In genomic region chr5:88235346-88235745, GRCh38 we compare ENCODE assay signal across 21 cellular contexts.
"Had no signal": no experiment of that assay in that cellular context is flagged by ENCODE, and none has a peak within 500 bp of the region (broad histone marks: within the 10 kb centered on the region; RNA-seq: fewer than 3 reads in every experiment).

No MANE protein-coding gene starts in this region.

- H3K9me3 Mint-ChIP-seq: activated CD8-positive, alpha-beta T cell treated with anti-CD3 and anti-CD28 coated beads for 36 hours; activated naive CD4-positive, alpha-beta T cell treated with anti-CD3 and anti-CD28 coated beads, Interleukin-2, amount 10 ng/mL, durations not matched to agents 7 days and 5 days; activated naive CD8-positive, alpha-beta T cell treated with anti-CD3 and anti-CD28 coated beads for 36 hours; activated T-cell treated with anti-CD3 and anti-CD28 coated beads, Interleukin-2, amount 50 U/mL, for 72 hours; activated T-helper 2 cell treated with anti-CD3 and anti-CD28 coated beads, Interferon-gamma antibody, Interleukin-2, Interleukin-4, amounts not matched to agents 10 μg/mL and 5 μg/mL and 100 μg/mL, durations not matched to agents 14 hours and 24 hours and 36 hours had no signal

- ATAC-seq: activated CD4-positive, alpha-beta T cell treated with anti-CD3 and anti-CD28 coated beads for 36 hours; activated CD8-positive, alpha-beta T cell treated with anti-CD3 and anti-CD28 coated beads for 36 hours; activated T-cell treated with anti-CD3 and anti-CD28 coated beads, Interleukin-2, amount 50 U/mL, for 72 hours had no signal

- H3K27ac ChIP-seq: brain microvascular endothelial cell, cardiac muscle cell had no signal

- DNase-seq: activated CD4-positive, alpha-beta T cell treated with anti-CD3 and anti-CD28 coated beads for 36 hours; activated CD4-positive, alpha-beta T cell treated with anti-CD3 and anti-CD28 coated beads, Interleukin-2, amount 50 U/mL, for 1 hour; activated CD8-positive, alpha-beta memory T cell treated with anti-CD3 and anti-CD28 coated beads, Interleukin-2, amount 50 U/mL, for 4 hours; activated CD8-positive, alpha-beta T cell treated with anti-CD3 and anti-CD28 coated beads for 36 hours; activated gamma-delta T cell treated with Interleukin-2 at 50 U/mL for 16 hours; activated naive CD4-positive, alpha-beta T cell treated with anti-CD3 and anti-CD28 coated beads, Interleukin-2, amount 10 ng/mL, durations not matched to agents 7 days and 5 days; activated naive CD8-positive, alpha-beta T cell treated with anti-CD3 and anti-CD28 coated beads for 36 hours; activated T-cell treated with anti-CD3 and anti-CD28 coated beads, Interleukin-2, amount 50 U/mL, for 72 hours; brain microvascular endothelial cell; cerebellar nuclear complex; Kasumi-1; NCI-H1048; NCI-H146; NCI-H187 treated with DMSO at 0.1 percent for 48 hours; NCI-H2081 treated with DMSO at 0.1 percent for 48 hours; NCI-H446; SIG-M5; T-helper 2 cell; T1000 had no signal

- H3K27me3 ChIP-seq: brain microvascular endothelial cell, cardiac muscle cell had no signal

- H3K27ac Mint-ChIP-seq: activated CD4-positive, alpha-beta T cell treated with anti-CD3 and anti-CD28 coated beads for 36 hours; activated CD8-positive, alpha-beta T cell treated with anti-CD3 and anti-CD28 coated beads for 36 hours; activated naive CD4-positive, alpha-beta T cell treated with anti-CD3 and anti-CD28 coated beads, Interleukin-2, amount 10 ng/mL, durations not matched to agents 7 days and 5 days; activated naive CD8-positive, alpha-beta T cell treated with anti-CD3 and anti-CD28 coated beads for 36 hours; activated T-cell treated with anti-CD3 and anti-CD28 coated beads, Interleukin-2, amount 50 U/mL, for 72 hours; activated T-helper 2 cell treated with anti-CD3 and anti-CD28 coated beads, Interferon-gamma antibody, Interleukin-2, Interleukin-4, amounts not matched to agents 10 μg/mL and 5 μg/mL and 100 μg/mL, durations not matched to agents 14 hours and 24 hours and 36 hours had no signal

- H3K27me3 Mint-ChIP-seq: activated CD4-positive, alpha-beta T cell treated with anti-CD3 and anti-CD28 coated beads for 36 hours; activated CD8-positive, alpha-beta T cell treated with anti-CD3 and anti-CD28 coated beads for 36 hours; activated naive CD4-positive, alpha-beta T cell treated with anti-CD3 and anti-CD28 coated beads, Interleukin-2, amount 10 ng/mL, durations not matched to agents 7 days and 5 days; activated naive CD8-positive, alpha-beta T cell treated with anti-CD3 and anti-CD28 coated beads for 36 hours had no signal

- H3K4me3 Mint-ChIP-seq: activated CD4-positive, alpha-beta T cell treated with anti-CD3 and anti-CD28 coated beads for 36 hours; activated CD8-positive, alpha-beta T cell treated with anti-CD3 and anti-CD28 coated beads for 36 hours; activated naive CD4-positive, alpha-beta T cell treated with anti-CD3 and anti-CD28 coated beads, Interleukin-2, amount 10 ng/mL, durations not matched to agents 7 days and 5 days; activated naive CD8-positive, alpha-beta T cell treated with anti-CD3 and anti-CD28 coated beads for 36 hours; activated T-cell treated with anti-CD3 and anti-CD28 coated beads, Interleukin-2, amount 50 U/mL, for 72 hours had no signal

- H3K36me3 ChIP-seq: brain microvascular endothelial cell, cardiac muscle cell had no signal

- H3K4me3 ChIP-seq: cardiac muscle cell had no signal
